Comparison of ENCODE assay signal across 1 cellular context in the genomic region with DNA sequence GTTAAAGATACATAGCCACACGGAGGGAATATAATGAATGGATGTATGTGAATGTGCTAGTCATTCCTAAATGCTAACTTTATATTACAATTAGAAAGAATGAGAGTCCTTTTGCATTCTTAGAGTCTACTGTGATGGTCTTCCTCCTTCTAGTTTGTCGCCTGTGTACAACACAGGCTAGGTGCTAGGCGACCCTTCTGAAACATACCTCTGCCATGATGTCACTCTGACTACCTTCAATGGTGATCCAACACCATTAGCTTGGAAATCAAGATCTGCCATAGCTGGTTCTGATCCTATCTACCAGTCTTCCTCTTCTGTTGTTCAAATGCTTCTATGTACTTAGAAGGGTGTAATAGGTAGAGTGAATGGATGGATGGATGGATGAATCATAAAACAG.
TF ChIP-seq lines count a peak whose summit lies in the region.

No MANE protein-coding gene starts in this region.

TF ChIP-seq in WTC11, 78 proteins besides CTCF, POLR2A, EP300 and RAD21 (continued from another document):
- TF ChIP-seq, protein P1, sequence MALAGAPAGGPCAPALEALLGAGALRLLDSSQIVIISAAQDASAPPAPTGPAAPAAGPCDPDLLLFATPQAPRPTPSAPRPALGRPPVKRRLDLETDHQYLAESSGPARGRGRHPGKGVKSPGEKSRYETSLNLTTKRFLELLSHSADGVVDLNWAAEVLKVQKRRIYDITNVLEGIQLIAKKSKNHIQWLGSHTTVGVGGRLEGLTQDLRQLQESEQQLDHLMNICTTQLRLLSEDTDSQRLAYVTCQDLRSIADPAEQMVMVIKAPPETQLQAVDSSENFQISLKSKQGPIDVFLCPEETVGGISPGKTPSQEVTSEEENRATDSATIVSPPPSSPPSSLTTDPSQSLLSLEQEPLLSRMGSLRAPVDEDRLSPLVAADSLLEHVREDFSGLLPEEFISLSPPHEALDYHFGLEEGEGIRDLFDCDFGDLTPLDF (CRISPR knock-in tag; IDR thresholded peaks at IDR 0.05) = no peak
- TF ChIP-seq, protein P2, sequence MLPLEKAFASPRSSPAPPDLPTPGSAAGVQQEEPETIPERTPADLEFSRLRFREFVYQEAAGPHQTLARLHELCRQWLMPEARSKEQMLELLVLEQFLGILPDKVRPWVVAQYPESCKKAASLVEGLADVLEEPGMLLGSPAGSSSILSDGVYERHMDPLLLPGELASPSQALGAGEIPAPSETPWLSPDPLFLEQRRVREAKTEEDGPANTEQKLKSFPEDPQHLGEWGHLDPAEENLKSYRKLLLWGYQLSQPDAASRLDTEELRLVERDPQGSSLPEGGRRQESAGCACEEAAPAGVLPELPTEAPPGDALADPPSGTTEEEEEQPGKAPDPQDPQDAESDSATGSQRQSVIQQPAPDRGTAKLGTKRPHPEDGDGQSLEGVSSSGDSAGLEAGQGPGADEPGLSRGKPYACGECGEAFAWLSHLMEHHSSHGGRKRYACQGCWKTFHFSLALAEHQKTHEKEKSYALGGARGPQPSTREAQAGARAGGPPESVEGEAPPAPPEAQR (CRISPR knock-in tag; IDR thresholded peaks at IDR 0.05) = no peak
- no peak for TF ChIP-seq KAT7 (CRISPR knock-in tag; IDR thresholded peaks at IDR 0.05; ENCODE audit: borderline replicate concordance)
- TF ChIP-seq, protein P3, sequence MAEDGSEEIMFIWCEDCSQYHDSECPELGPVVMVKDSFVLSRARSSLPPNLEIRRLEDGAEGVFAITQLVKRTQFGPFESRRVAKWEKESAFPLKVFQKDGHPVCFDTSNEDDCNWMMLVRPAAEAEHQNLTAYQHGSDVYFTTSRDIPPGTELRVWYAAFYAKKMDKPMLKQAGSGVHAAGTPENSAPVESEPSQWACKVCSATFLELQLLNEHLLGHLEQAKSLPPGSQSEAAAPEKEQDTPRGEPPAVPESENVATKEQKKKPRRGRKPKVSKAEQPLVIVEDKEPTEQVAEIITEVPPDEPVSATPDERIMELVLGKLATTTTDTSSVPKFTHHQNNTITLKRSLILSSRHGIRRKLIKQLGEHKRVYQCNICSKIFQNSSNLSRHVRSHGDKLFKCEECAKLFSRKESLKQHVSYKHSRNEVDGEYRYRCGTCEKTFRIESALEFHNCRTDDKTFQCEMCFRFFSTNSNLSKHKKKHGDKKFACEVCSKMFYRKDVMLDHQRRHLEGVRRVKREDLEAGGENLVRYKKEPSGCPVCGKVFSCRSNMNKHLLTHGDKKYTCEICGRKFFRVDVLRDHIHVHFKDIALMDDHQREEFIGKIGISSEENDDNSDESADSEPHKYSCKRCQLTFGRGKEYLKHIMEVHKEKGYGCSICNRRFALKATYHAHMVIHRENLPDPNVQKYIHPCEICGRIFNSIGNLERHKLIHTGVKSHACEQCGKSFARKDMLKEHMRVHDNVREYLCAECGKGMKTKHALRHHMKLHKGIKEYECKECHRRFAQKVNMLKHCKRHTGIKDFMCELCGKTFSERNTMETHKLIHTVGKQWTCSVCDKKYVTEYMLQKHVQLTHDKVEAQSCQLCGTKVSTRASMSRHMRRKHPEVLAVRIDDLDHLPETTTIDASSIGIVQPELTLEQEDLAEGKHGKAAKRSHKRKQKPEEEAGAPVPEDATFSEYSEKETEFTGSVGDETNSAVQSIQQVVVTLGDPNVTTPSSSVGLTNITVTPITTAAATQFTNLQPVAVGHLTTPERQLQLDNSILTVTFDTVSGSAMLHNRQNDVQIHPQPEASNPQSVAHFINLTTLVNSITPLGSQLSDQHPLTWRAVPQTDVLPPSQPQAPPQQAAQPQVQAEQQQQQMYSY (CRISPR knock-in tag; IDR thresholded peaks at IDR 0.05) = no peak
- no peak for TF ChIP-seq ZNF263 (CRISPR knock-in tag; IDR thresholded peaks at IDR 0.05; ENCODE audit: low read depth)
- TF ChIP-seq, protein P4, sequence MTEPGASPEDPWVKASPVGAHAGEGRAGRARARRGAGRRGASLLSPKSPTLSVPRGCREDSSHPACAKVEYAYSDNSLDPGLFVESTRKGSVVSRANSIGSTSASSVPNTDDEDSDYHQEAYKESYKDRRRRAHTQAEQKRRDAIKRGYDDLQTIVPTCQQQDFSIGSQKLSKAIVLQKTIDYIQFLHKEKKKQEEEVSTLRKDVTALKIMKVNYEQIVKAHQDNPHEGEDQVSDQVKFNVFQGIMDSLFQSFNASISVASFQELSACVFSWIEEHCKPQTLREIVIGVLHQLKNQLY (CRISPR knock-in tag; IDR thresholded peaks at IDR 0.05) = no peak
- no peak for TF ChIP-seq GTF2I (CRISPR knock-in tag; conservative IDR thresholded peaks at IDR 0.05)
- no peak for TF ChIP-seq ESRRA (CRISPR knock-in tag; IDR thresholded peaks at IDR 0.05; ENCODE audit: borderline replicate concordance)
- no peak for TF ChIP-seq NR1H2 (CRISPR knock-in tag; IDR thresholded peaks at IDR 0.05)
- TF ChIP-seq, protein P5, sequence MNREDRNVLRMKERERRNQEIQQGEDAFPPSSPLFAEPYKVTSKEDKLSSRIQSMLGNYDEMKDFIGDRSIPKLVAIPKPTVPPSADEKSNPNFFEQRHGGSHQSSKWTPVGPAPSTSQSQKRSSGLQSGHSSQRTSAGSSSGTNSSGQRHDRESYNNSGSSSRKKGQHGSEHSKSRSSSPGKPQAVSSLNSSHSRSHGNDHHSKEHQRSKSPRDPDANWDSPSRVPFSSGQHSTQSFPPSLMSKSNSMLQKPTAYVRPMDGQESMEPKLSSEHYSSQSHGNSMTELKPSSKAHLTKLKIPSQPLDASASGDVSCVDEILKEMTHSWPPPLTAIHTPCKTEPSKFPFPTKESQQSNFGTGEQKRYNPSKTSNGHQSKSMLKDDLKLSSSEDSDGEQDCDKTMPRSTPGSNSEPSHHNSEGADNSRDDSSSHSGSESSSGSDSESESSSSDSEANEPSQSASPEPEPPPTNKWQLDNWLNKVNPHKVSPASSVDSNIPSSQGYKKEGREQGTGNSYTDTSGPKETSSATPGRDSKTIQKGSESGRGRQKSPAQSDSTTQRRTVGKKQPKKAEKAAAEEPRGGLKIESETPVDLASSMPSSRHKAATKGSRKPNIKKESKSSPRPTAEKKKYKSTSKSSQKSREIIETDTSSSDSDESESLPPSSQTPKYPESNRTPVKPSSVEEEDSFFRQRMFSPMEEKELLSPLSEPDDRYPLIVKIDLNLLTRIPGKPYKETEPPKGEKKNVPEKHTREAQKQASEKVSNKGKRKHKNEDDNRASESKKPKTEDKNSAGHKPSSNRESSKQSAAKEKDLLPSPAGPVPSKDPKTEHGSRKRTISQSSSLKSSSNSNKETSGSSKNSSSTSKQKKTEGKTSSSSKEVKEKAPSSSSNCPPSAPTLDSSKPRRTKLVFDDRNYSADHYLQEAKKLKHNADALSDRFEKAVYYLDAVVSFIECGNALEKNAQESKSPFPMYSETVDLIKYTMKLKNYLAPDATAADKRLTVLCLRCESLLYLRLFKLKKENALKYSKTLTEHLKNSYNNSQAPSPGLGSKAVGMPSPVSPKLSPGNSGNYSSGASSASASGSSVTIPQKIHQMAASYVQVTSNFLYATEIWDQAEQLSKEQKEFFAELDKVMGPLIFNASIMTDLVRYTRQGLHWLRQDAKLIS (CRISPR knock-in tag; IDR thresholded peaks at IDR 0.05; ENCODE audit: borderline replicate concordance) = no peak
- TF ChIP-seq ZNF138 (CRISPR knock-in tag; conservative IDR thresholded peaks at IDR 0.05) = no peak
